In genomic region chr2:113873867-113874266, GRCh38 we compare ENCODE assay signal across 16 cellular contexts.
"Had no signal": no experiment of that assay in that cellular context is flagged by ENCODE, and none has a peak within 500 bp of the region (broad histone marks: within the 10 kb centered on the region; RNA-seq: fewer than 3 reads in every experiment).

No MANE protein-coding gene starts in this region.

- ATAC-seq: activated CD4-positive, alpha-beta T cell treated with anti-CD3 and anti-CD28 coated beads for 36 hours; activated CD8-positive, alpha-beta T cell treated with anti-CD3 and anti-CD28 coated beads for 36 hours; activated naive CD8-positive, alpha-beta T cell treated with anti-CD3 and anti-CD28 coated beads, Interleukin-2, amount 50 U/mL, for 24 hours; gastroesophageal sphincter; heart right ventricle; stimulated activated naive B cell treated with anti-CD40 and anti-IgM and Interleukin-4, amounts not matched to agents 10 μg/mL and 1 μg/mL and 100 μg/mL, for 72 hours had no signal

- DNase-seq: activated CD4-positive, alpha-beta T cell treated with anti-CD3 and anti-CD28 coated beads for 36 hours; activated CD8-positive, alpha-beta memory T cell treated with anti-CD3 and anti-CD28 coated beads, Interleukin-2, amount 50 U/mL, for 48 hours; activated CD8-positive, alpha-beta T cell treated with anti-CD3 and anti-CD28 coated beads for 36 hours; activated naive CD4-positive, alpha-beta T cell; activated naive CD8-positive, alpha-beta T cell treated with anti-CD3 and anti-CD28 coated beads, Interleukin-2, amount 50 U/mL, for 24 hours; endodermal cell; heart right ventricle; stimulated activated CD4-positive, alpha-beta T cell treated with anti-CD3 and anti-CD28 coated beads, Interleukin-4, amount 100 ng/mL, for 1 hour; stimulated activated naive B cell treated with anti-CD40 and anti-IgM and Interleukin-4, amounts not matched to agents 10 μg/mL and 1 μg/mL and 100 μg/mL, for 72 hours; T-helper 1 cell; T1000; thyroid gland; WERI-Rb-1 had no signal

- H3K36me3 ChIP-seq: ascending aorta, gastroesophageal sphincter, heart right ventricle, neutrophil, thyroid gland, WERI-Rb-1 had no signal

- H3K27ac Mint-ChIP-seq: activated CD4-positive, alpha-beta T cell treated with anti-CD3 and anti-CD28 coated beads for 36 hours; activated naive CD8-positive, alpha-beta T cell treated with anti-CD3 and anti-CD28 coated beads, Interleukin-2, amount 50 U/mL, for 24 hours; endodermal cell; stimulated activated naive B cell treated with anti-CD40 and anti-IgM and Interleukin-4, amounts not matched to agents 10 μg/mL and 1 μg/mL and 100 μg/mL, for 72 hours had no signal

- H3K9me3 Mint-ChIP-seq: activated CD8-positive, alpha-beta T cell treated with anti-CD3 and anti-CD28 coated beads for 36 hours; activated naive CD8-positive, alpha-beta T cell treated with anti-CD3 and anti-CD28 coated beads, Interleukin-2, amount 50 U/mL, for 24 hours; endodermal cell; stimulated activated naive B cell treated with anti-CD40 and anti-IgM and Interleukin-4, amounts not matched to agents 10 μg/mL and 1 μg/mL and 100 μg/mL, for 72 hours had no signal

- H3K27me3 ChIP-seq: ascending aorta, gastroesophageal sphincter, neutrophil, thyroid gland had no signal

- H3K4me3 Mint-ChIP-seq: activated CD4-positive, alpha-beta T cell treated with anti-CD3 and anti-CD28 coated beads for 36 hours; activated CD8-positive, alpha-beta T cell treated with anti-CD3 and anti-CD28 coated beads for 36 hours; activated naive CD8-positive, alpha-beta T cell treated with anti-CD3 and anti-CD28 coated beads, Interleukin-2, amount 50 U/mL, for 24 hours; endodermal cell; stimulated activated naive B cell treated with anti-CD40 and anti-IgM and Interleukin-4, amounts not matched to agents 10 μg/mL and 1 μg/mL and 100 μg/mL, for 72 hours had no signal

- H3K9me3 ChIP-seq: ascending aorta, gastroesophageal sphincter, heart right ventricle, neutrophil, thyroid gland had no signal

- H3K27me3 Mint-ChIP-seq: activated CD4-positive, alpha-beta T cell treated with anti-CD3 and anti-CD28 coated beads for 36 hours; activated CD8-positive, alpha-beta T cell treated with anti-CD3 and anti-CD28 coated beads for 36 hours; activated naive CD8-positive, alpha-beta T cell treated with anti-CD3 and anti-CD28 coated beads, Interleukin-2, amount 50 U/mL, for 24 hours; stimulated activated naive B cell treated with anti-CD40 and anti-IgM and Interleukin-4, amounts not matched to agents 10 μg/mL and 1 μg/mL and 100 μg/mL, for 72 hours had no signal

- H3K27ac ChIP-seq: ascending aorta, gastroesophageal sphincter, heart right ventricle, neutrophil, thyroid gland, WERI-Rb-1 had no signal

- H3K4me1 ChIP-seq: ascending aorta had no signal

- H3K4me3 ChIP-seq: ascending aorta, gastroesophageal sphincter, heart right ventricle, thyroid gland had no signal
